1 cellular context compared by ENCODE assay signal in the genomic region with DNA sequence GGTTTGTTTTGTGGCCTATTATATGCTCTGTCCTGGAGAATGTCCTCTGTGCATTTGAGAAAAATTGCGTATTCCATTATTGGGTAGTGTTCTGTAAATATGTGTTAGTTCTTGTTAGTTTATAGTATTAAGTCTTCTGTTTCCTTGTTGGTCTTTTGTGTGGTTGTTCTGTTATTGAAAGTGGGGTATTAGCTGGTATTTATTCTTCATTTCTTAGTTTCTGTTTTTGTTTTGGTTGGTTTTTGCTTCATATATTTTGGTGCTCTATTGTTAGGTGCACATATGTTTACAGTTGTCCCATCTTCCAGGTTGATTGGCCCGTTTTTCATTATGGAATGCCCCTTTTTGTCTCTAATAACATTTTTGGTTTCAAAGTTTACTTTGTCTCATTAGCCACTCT.
TF ChIP-seq lines count a peak whose summit lies in the region.

No MANE protein-coding gene starts in this region.

TF ChIP-seq in GM12878, 131 proteins besides CTCF, POLR2A, EP300 and RAD21 (continued from another document):
- no peak for TF ChIP-seq SUZ12 (IDR thresholded peaks at IDR 0.05; ENCODE audit: unreplicated experiment)
